Comparison of ENCODE assay signal across 34 cellular contexts in genomic region chr13:91108315-91108714, GRCh38.
"Had no signal": no experiment of that assay in that cellular context is flagged by ENCODE, and none has a peak within 500 bp of the region (broad histone marks: within the 10 kb centered on the region; RNA-seq: fewer than 3 reads in every experiment).

No MANE protein-coding gene starts in this region.

- H3K36me3 ChIP-seq: MG63 had no signal

- H3K9me3 ChIP-seq: MG63 had no signal

- H3K4me3 ChIP-seq: MG63 had no signal

- DNase-seq: Karpas-422, Kasumi-1, MG63, MM.1S, MV-4-11, NCI-H1048, NCI-H1092, NCI-H1092 treated with DMSO at 0.1 percent for 48 hours, NCI-H1105, NCI-H1105 treated with DMSO at 0.1 percent for 48 hours, NCI-H1417, NCI-H1417 treated with DMSO at 0.1 percent for 48 hours, NCI-H1436, NCI-H1436 treated with DMSO at 0.1 percent for 48 hours, NCI-H146, NCI-H1694, NCI-H1694 treated with DMSO at 0.1 percent for 48 hours, NCI-H187, NCI-H187 treated with DMSO at 0.1 percent for 48 hours, NCI-H1930, NCI-H2029, NCI-H2029 treated with DMSO at 0.1 percent for 48 hours, NCI-H2081, NCI-H2081 treated with DMSO at 0.1 percent for 48 hours, NCI-H2107, NCI-H2171, NCI-H2171 treated with DMSO at 0.1 percent for 48 hours, NCI-H2227 treated with DMSO at 0.1 percent for 48 hours, NCI-H226, NCI-H345, NCI-H446, NCI-H446 treated with DMSO at 0.1 percent for 48 hours, NCI-H510A, NCI-H510A treated with DMSO at 0.1 percent for 48 hours had no signal
